Comparison of ENCODE assay signal across 11 cellular contexts in genomic region chr3:15345608-15346137, GRCh38. TPM values are rescaled to one million over a fixed set of nuclear protein-coding genes. Genes with fewer than 3 reads are reported as not detected.
DNase-seq lines count a peak whose midpoint lies in the region; ATAC-seq and TF ChIP-seq lines count a peak whose summit lies in the region.
"Had no signal": no experiment of that assay in that cellular context is flagged by ENCODE, and none has a peak within 500 bp of the region (broad histone marks: within the 10 kb centered on the region; RNA-seq: fewer than 3 reads in every experiment).

No MANE protein-coding gene starts in this region.

- peak overlapping the region; percentile 11 for H3K4me3 Mint-ChIP-seq in memory B cell
- H3K4me3 Mint-ChIP-seq: GM23338 had no signal

- peak overlapping the region; percentile 94 for H3K27ac Mint-ChIP-seq in memory B cell
- H3K27ac Mint-ChIP-seq: GM23338 had no signal

- H3K9me3 Mint-ChIP-seq in memory B cell, result peaks cover 6% of the 10 kb centered on the region

- in situ Hi-C loops in brain microvascular endothelial cell (cut with HindIII; ENCODE audit: low pct_ligation_motif_present, low sequenced_read_pairs), result no loop called here

- intact Hi-C loops in left ventricle myocardium inferior (cut with micrococcal nuclease) (no loop called here), esophagus squamous epithelium (cut with DNase I) (no loop called here)

- H3K27me3 Mint-ChIP-seq in memory B cell, result no peaks in the 10 kb centered on the region

- H3K4me1 ChIP-seq in left ventricle myocardium inferior (no peaks in the 10 kb centered on the region), esophagus squamous epithelium (peaks cover 0 to 16% (median 0%) of the 10 kb centered on the region in 3 donors)
- H3K4me1 ChIP-seq: uterus had no signal

- DNase-seq in memory B cell (ENCODE audit: low spot score in 2 of 2) (peak; percentile 51 to 58), NK-92 (lab: John Stamatoyannopoulos, UW; ENCODE audit: unreplicated experiment) (no peak), left ventricle myocardium inferior (no peak), esophagus squamous epithelium (lab: John Stamatoyannopoulos, UW) (no peak), brain microvascular endothelial cell (no peak)
- DNase-seq: uterus had no signal

- no peak for TF ChIP-seq CTCF in left ventricle myocardium inferior (IDR thresholded peaks at IDR 0.05; ENCODE audit: borderline replicate concordance)
- TF ChIP-seq CTCF in esophagus squamous epithelium (IDR thresholded peaks at IDR 0.05), result no peak
- no peak for TF ChIP-seq CTCF in brain microvascular endothelial cell (IDR thresholded peaks at IDR 0.05; ENCODE audit: low read depth, low read length, missing control alignments)

- 67 to 76% methylated on average over 4 of the region's 4 CpGs for WGBS in esophagus squamous epithelium, 2 donors

- no peak for TF ChIP-seq POLR2A in esophagus squamous epithelium (IDR thresholded peaks at IDR 0.05)

- no peak overlapping the region for H3K4me3 ChIP-seq in left ventricle myocardium inferior
- H3K4me3 ChIP-seq in esophagus squamous epithelium, result no peak overlapping the region
- H3K4me3 ChIP-seq in brain microvascular endothelial cell (ENCODE audit: low read depth, low read length), result no peak overlapping the region
- H3K4me3 ChIP-seq: GM23338, uterus had no signal

- peaks cover 7% of the 10 kb centered on the region for H3K36me3 Mint-ChIP-seq in memory B cell

- H3K27me3 ChIP-seq in left ventricle myocardium inferior (ENCODE audit: low read depth) (no peaks in the 10 kb centered on the region), esophagus squamous epithelium (no peaks in the 10 kb centered on the region), brain microvascular endothelial cell (replicated peaks) (no peaks in the 10 kb centered on the region)
- H3K27me3 ChIP-seq: uterus had no signal

- ATAC-seq in GM18520 (IDR thresholded peaks at IDR 0.05; ENCODE audit: unreplicated experiment), result peak; percentile 73
- peak; percentile 84 for ATAC-seq in GM21526 (IDR thresholded peaks at IDR 0.05; ENCODE audit: low FRiP score, unreplicated experiment)
- ATAC-seq in HG03442 (IDR thresholded peaks at IDR 0.05; ENCODE audit: unreplicated experiment), result peak; percentile 88
- peak; percentile 93 for ATAC-seq in memory B cell (ENCODE audit: low read depth)
- ATAC-seq: GM23338, sciatic nerve had no signal

- H3K27ac ChIP-seq in left ventricle myocardium inferior (replicated peaks) (no peak overlapping the region), esophagus squamous epithelium (no peak overlapping the region), brain microvascular endothelial cell (no peak overlapping the region)
- H3K27ac ChIP-seq: uterus had no signal

- H3K9me3 ChIP-seq in left ventricle myocardium inferior (replicated peaks) (peaks cover 15% of the 10 kb centered on the region), esophagus squamous epithelium (no peaks in the 10 kb centered on the region)
- H3K9me3 ChIP-seq: uterus had no signal

- H3K36me3 ChIP-seq in left ventricle myocardium inferior (no peaks in the 10 kb centered on the region), esophagus squamous epithelium (no peaks in the 10 kb centered on the region), brain microvascular endothelial cell (replicated peaks) (no peaks in the 10 kb centered on the region)
- H3K36me3 ChIP-seq: uterus had no signal

- H3K4me1 Mint-ChIP-seq in memory B cell, result peaks cover 58% of the 10 kb centered on the region
- H3K4me1 Mint-ChIP-seq: GM23338 had no signal

RNA-seq across cellular contexts. Expression of gene SH3BP5, which starts 13.3 kb away (rescaled TPM):
- total RNA-seq in left ventricle myocardium inferior, result 8.8 TPM
- 10 to 100 TPM in 3 of 4 donors, 1 to 10 TPM in 1; 8.5 to 33.8 (median 18.0) TPM for total RNA-seq in esophagus squamous epithelium

Comparison
In these comparisons a context has a peak if more than half of its experiments do, and no peak if none do; other contexts are left out.
1. DNase-seq: peak in memory B cell (2 of 2); none in NK-92 (single experiment), left ventricle myocardium inferior (single experiment), esophagus squamous epithelium (single experiment) and brain microvascular endothelial cell (single experiment).
2. Peak in every context shown above with its lines, with median percentiles within 50 percentile points of each other: ATAC-seq.